In genomic region chr5:79346420-79346824, GRCh38 we compare ENCODE assay signal across 14 cellular contexts.
DNase-seq lines count a peak whose midpoint lies in the region; ATAC-seq and FAIRE-seq lines count a peak whose summit lies in the region.
"Had no signal": no experiment of that assay in that cellular context is flagged by ENCODE, and none has a peak within 500 bp of the region (broad histone marks: within the 10 kb centered on the region; RNA-seq: fewer than 3 reads in every experiment).

No MANE protein-coding gene starts in this region.

- H3K36me3 ChIP-seq in SJSA1 = no peaks in the 10 kb centered on the region
- H3K36me3 ChIP-seq: gastroesophageal sphincter had no signal

- ATAC-seq in GM19455 (IDR thresholded peaks at IDR 0.05; ENCODE audit: unreplicated experiment) = no peak
- ATAC-seq: gastroesophageal sphincter; left ventricle myocardium superior; stimulated activated naive B cell treated with anti-CD40 and anti-IgM and Interleukin-4, amounts not matched to agents 10 μg/mL and 1 μg/mL and 100 μg/mL, for 72 hours had no signal

- H3K9me3 ChIP-seq in SJSA1 (replicated peaks) = no peaks in the 10 kb centered on the region
- H3K9me3 ChIP-seq: gastroesophageal sphincter had no signal

- H3K27ac ChIP-seq in SJSA1 = peak overlapping the region; percentile 49
- H3K27ac ChIP-seq: 22Rv1, gastroesophageal sphincter had no signal

- no peak overlapping the region for H3K4me3 ChIP-seq in SJSA1
- H3K4me3 ChIP-seq: gastroesophageal sphincter had no signal

- intact Hi-C loops in posterior vena cava (cut with DNase I) = no loop called here

- H3K4me1 ChIP-seq in SJSA1 (replicated peaks) = peaks cover 10% of the 10 kb centered on the region
- H3K4me1 ChIP-seq: gastroesophageal sphincter had no signal

- peak; percentile 22 for DNase-seq in NK-92 treated with Interleukin-12 subunit alpha and Interleukin-12 subunit beta, amount 100 ng/mL, for 24 hours (lab: John Stamatoyannopoulos, UW)
- DNase-seq in NK-92 (lab: John Stamatoyannopoulos, UW; ENCODE audit: unreplicated experiment) (no peak), SJSA1 (ENCODE audit: low read depth in 1 of 2, low spot score in 2 of 2) (peak; percentile 51 to 61), fibroblast of peridontal ligament (ENCODE audit: extremely low read depth) (peak; percentile 45), urothelium cell line (ENCODE audit: low spot score) (peak; percentile 56), posterior vena cava (ENCODE audit: low spot score) (no peak), HT-29 (ENCODE audit: low spot score) (no peak)
- DNase-seq: activated CD4-positive, alpha-beta T cell treated with anti-CD3 and anti-CD28 coated beads for 4 hours; left ventricle myocardium superior; NCI-H2081 treated with DMSO at 0.1 percent for 48 hours; stimulated activated naive B cell treated with anti-CD40 and anti-IgM and Interleukin-4, amounts not matched to agents 10 μg/mL and 1 μg/mL and 100 μg/mL, for 72 hours had no signal

- no peak for FAIRE-seq in urothelium cell line (lab: Jason Lieb, UNC)

- no peaks in the 10 kb centered on the region for H3K27me3 ChIP-seq in SJSA1 (replicated peaks)
- H3K27me3 ChIP-seq: gastroesophageal sphincter had no signal

Comparison
In these comparisons a context has a peak if more than half of its experiments do, and no peak if none do; other contexts are left out.
1. DNase-seq: peak in NK-92 treated with Interleukin-12 subunit alpha and Interleukin-12 subunit beta, amount 100 ng/mL, for 24 hours (single experiment), SJSA1 (2 of 2), fibroblast of peridontal ligament (single experiment) and urothelium cell line (single experiment); none in NK-92 (single experiment), posterior vena cava (single experiment) and HT-29 (single experiment).